18 cellular contexts compared by ENCODE assay signal in genomic region chr12:46364300-46364696, GRCh38. TPM values are rescaled to one million over a fixed set of nuclear protein-coding genes. Genes with fewer than 3 reads are reported as not detected.
DNase-seq lines count a peak whose midpoint lies in the region; ATAC-seq and TF ChIP-seq lines count a peak whose summit lies in the region.
"Had no signal": no experiment of that assay in that cellular context is flagged by ENCODE, and none has a peak within 500 bp of the region (broad histone marks: within the 10 kb centered on the region; RNA-seq: fewer than 3 reads in every experiment).

No MANE protein-coding gene starts in this region.

- no peaks in the 10 kb centered on the region for H3K9me3 Mint-ChIP-seq in activated T-cell treated with anti-CD3 and anti-CD28 coated beads, Interleukin-2, amount 50 U/mL, for 72 hours
- no peaks in the 10 kb centered on the region for H3K9me3 Mint-ChIP-seq in activated T-cell treated with anti-CD3 and anti-CD28 coated beads, Interleukin-2, amount 50 U/mL, for 4 hours
- H3K9me3 Mint-ChIP-seq in WTC11: no peaks in the 10 kb centered on the region
- H3K9me3 Mint-ChIP-seq in activated T-cell treated with anti-CD3 and anti-CD28 coated beads, Interleukin-2, amount 50 U/mL, for 24 hours: no peaks in the 10 kb centered on the region
- H3K9me3 Mint-ChIP-seq: brain had no signal

- no peak overlapping the region for H2AFZ ChIP-seq in smooth muscle cell (ENCODE audit: low read depth)

- CTCF ChIA-PET in WTC11 (lab: Charles Lee): no interaction called here

- POLR2A ChIA-PET in WTC11 (lab: Charles Lee): no interaction called here

- peak overlapping the region; percentile 98 for H3K27ac ChIP-seq in smooth muscle cell (ENCODE audit: low read depth)
- H3K27ac ChIP-seq: HL-60 had no signal

- no peaks in the 10 kb centered on the region for H3K27me3 ChIP-seq in smooth muscle cell (ENCODE audit: low read depth)
- H3K27me3 ChIP-seq: gastroesophageal sphincter had no signal

- H3K4me3 ChIP-seq in fibroblast of pulmonary artery (replicated peaks; ENCODE audit: low read depth, low read length) (peak overlapping the region; percentile 88), smooth muscle cell (no peak overlapping the region)

- peaks cover 96% of the 10 kb centered on the region for H3F3A ChIP-seq in smooth muscle cell (ENCODE audit: low read depth)

- peaks cover 35 to 87% of the 10 kb centered on the region in 2 donors for H3K36me3 Mint-ChIP-seq in activated T-cell treated with anti-CD3 and anti-CD28 coated beads, Interleukin-2, amount 50 U/mL, for 72 hours (ENCODE audit: insufficient read depth in 2 of 2)
- H3K36me3 Mint-ChIP-seq in activated T-cell treated with anti-CD3 and anti-CD28 coated beads, Interleukin-2, amount 50 U/mL, for 4 hours (ENCODE audit: insufficient read depth): peaks cover 70% of the 10 kb centered on the region
- peaks cover 95% of the 10 kb centered on the region for H3K36me3 Mint-ChIP-seq in WTC11
- peaks cover 97% of the 10 kb centered on the region for H3K36me3 Mint-ChIP-seq in activated T-cell treated with anti-CD3 and anti-CD28 coated beads, Interleukin-2, amount 50 U/mL, for 24 hours (ENCODE audit: low read depth)

- TF ChIP-seq CTCF in WTC11 (IDR thresholded peaks at IDR 0.05) (no peak), fibroblast of pulmonary artery (IDR thresholded peaks at IDR 0.05; ENCODE audit: low read length, missing control alignments) (no peak), smooth muscle cell (IDR thresholded peaks at IDR 0.05; ENCODE audit: borderline replicate concordance, insufficient read depth, poor library complexity, severe bottlenecking) (no peak)

- peaks cover 87% of the 10 kb centered on the region for H3K4me1 Mint-ChIP-seq in activated T-cell treated with anti-CD3 and anti-CD28 coated beads, Interleukin-2, amount 50 U/mL, for 72 hours (ENCODE audit: low read depth)
- H3K4me1 Mint-ChIP-seq in activated T-cell treated with anti-CD3 and anti-CD28 coated beads, Interleukin-2, amount 50 U/mL, for 4 hours (ENCODE audit: low read depth): peaks cover 67% of the 10 kb centered on the region
- H3K4me1 Mint-ChIP-seq in WTC11: peaks cover 58% of the 10 kb centered on the region
- H3K4me1 Mint-ChIP-seq in activated T-cell treated with anti-CD3 and anti-CD28 coated beads, Interleukin-2, amount 50 U/mL, for 24 hours (ENCODE audit: low read depth): peaks cover 85% of the 10 kb centered on the region

- ATAC-seq in activated T-cell treated with anti-CD3 and anti-CD28 coated beads, Interleukin-2, amount 50 U/mL, for 72 hours (replicated peaks in 1 of 2): no peak
- ATAC-seq in activated T-cell treated with anti-CD3 and anti-CD28 coated beads, Interleukin-2, amount 50 U/mL, for 4 hours: no peak
- no peak for ATAC-seq in WTC11
- ATAC-seq: gastroesophageal sphincter had no signal

- WGBS in smooth muscle cell (ENCODE audit: low lambda C conversion rate): 95% methylated on average over 3 of the region's 3 CpGs

- H3K9ac ChIP-seq in smooth muscle cell (ENCODE audit: low read depth): no peak overlapping the region

- H3K4me1 ChIP-seq in smooth muscle cell (ENCODE audit: low read depth): peaks cover 41% of the 10 kb centered on the region

- no peaks in the 10 kb centered on the region for H3K9me3 ChIP-seq in smooth muscle cell (replicated peaks; ENCODE audit: low read depth)
- H3K9me3 ChIP-seq: Caco-2, gastroesophageal sphincter had no signal

- H3K36me3 ChIP-seq in smooth muscle cell (ENCODE audit: low read depth): peaks cover 88% of the 10 kb centered on the region

- peaks cover 100% of the 10 kb centered on the region for H4K20me1 ChIP-seq in smooth muscle cell (ENCODE audit: low read depth)

- DNase-seq in activated T-cell treated with anti-CD3 and anti-CD28 coated beads, Interleukin-2, amount 50 U/mL, for 72 hours: no peak
- no peak for DNase-seq in activated T-cell treated with anti-CD3 and anti-CD28 coated beads, Interleukin-2, amount 50 U/mL, for 4 hours
- DNase-seq in WTC11 (ENCODE audit: low spot score) (no peak), fibroblast of pulmonary artery (ENCODE audit: low read depth) (no peak), smooth muscle cell (lab: John Stamatoyannopoulos, UW; ENCODE audit: unreplicated experiment) (no peak), iPS-NIHi7 (ENCODE audit: extremely low spot score) (no peak), hepatic stellate cell (ENCODE audit: low spot score) (no peak)
- no peak for DNase-seq in activated T-cell treated with anti-CD3 and anti-CD28 coated beads, Interleukin-2, amount 50 U/mL, for 24 hours
- DNase-seq: activated CD8-positive, alpha-beta memory T cell treated with anti-CD3 and anti-CD28 coated beads for 24 hours; activated gamma-delta T cell; Caco-2; effector CD8-positive, alpha-beta T cell; GDM1; NCI-H446 treated with DMSO at 0.1 percent for 48 hours; stimulated activated CD4-positive, alpha-beta T cell treated with anti-CD3 and anti-CD28 coated beads, Interleukin-15, amount 100 ng/mL, for 24 hours had no signal

- H3K4me2 ChIP-seq in smooth muscle cell: peak overlapping the region; percentile 90

- H3K79me2 ChIP-seq in smooth muscle cell (ENCODE audit: low read depth): peaks cover 59% of the 10 kb centered on the region

- peak overlapping the region in 1 of 2 donors; percentile 52 for H3K4me3 Mint-ChIP-seq in activated T-cell treated with anti-CD3 and anti-CD28 coated beads, Interleukin-2, amount 50 U/mL, for 72 hours
- H3K4me3 Mint-ChIP-seq in activated T-cell treated with anti-CD3 and anti-CD28 coated beads, Interleukin-2, amount 50 U/mL, for 4 hours: no peak overlapping the region
- no peak overlapping the region for H3K4me3 Mint-ChIP-seq in WTC11
- H3K4me3 Mint-ChIP-seq in activated T-cell treated with anti-CD3 and anti-CD28 coated beads, Interleukin-2, amount 50 U/mL, for 24 hours: no peak overlapping the region

- no peaks in the 10 kb centered on the region for H3K27me3 Mint-ChIP-seq in activated T-cell treated with anti-CD3 and anti-CD28 coated beads, Interleukin-2, amount 50 U/mL, for 72 hours (ENCODE audit: low read depth)
- no peaks in the 10 kb centered on the region for H3K27me3 Mint-ChIP-seq in activated T-cell treated with anti-CD3 and anti-CD28 coated beads, Interleukin-2, amount 50 U/mL, for 4 hours (ENCODE audit: low read depth)
- no peaks in the 10 kb centered on the region for H3K27me3 Mint-ChIP-seq in WTC11 (ENCODE audit: low read depth)
- H3K27me3 Mint-ChIP-seq in activated T-cell treated with anti-CD3 and anti-CD28 coated beads, Interleukin-2, amount 50 U/mL, for 24 hours: no peaks in the 10 kb centered on the region
- H3K27me3 Mint-ChIP-seq: brain had no signal

- H3K27ac Mint-ChIP-seq in activated T-cell treated with anti-CD3 and anti-CD28 coated beads, Interleukin-2, amount 50 U/mL, for 72 hours: peak overlapping the region; percentile 62
- peak overlapping the region; percentile 80; the same call in 1 of the 2 replicates for H3K27ac Mint-ChIP-seq in WTC11
- no peak overlapping the region for H3K27ac Mint-ChIP-seq in activated T-cell treated with anti-CD3 and anti-CD28 coated beads, Interleukin-2, amount 50 U/mL, for 24 hours

TF ChIP-seq in WTC11, 78 proteins besides CTCF, POLR2A, EP300 and RAD21:
- TF ChIP-seq FOXK1 (CRISPR knock-in tag; IDR thresholded peaks at IDR 0.05): no peak
- TF ChIP-seq ZNF263 (CRISPR knock-in tag; IDR thresholded peaks at IDR 0.05; ENCODE audit: low read depth): no peak
- TF ChIP-seq ZNF416 (CRISPR knock-in tag; IDR thresholded peaks at IDR 0.05): no peak
- TF ChIP-seq PREB (CRISPR knock-in tag; IDR thresholded peaks at IDR 0.05; ENCODE audit: borderline replicate concordance): no peak
- no peak for TF ChIP-seq SMAD3 (CRISPR knock-in tag; IDR thresholded peaks at IDR 0.05; ENCODE audit: borderline replicate concordance)
- TF ChIP-seq ESRRA (CRISPR knock-in tag; IDR thresholded peaks at IDR 0.05; ENCODE audit: borderline replicate concordance): no peak
- TF ChIP-seq TP53 (CRISPR knock-in tag; IDR thresholded peaks at IDR 0.05): no peak
- TF ChIP-seq ELF4 (CRISPR knock-in tag; IDR thresholded peaks at IDR 0.05; ENCODE audit: low read depth): no peak
- TF ChIP-seq AR (CRISPR knock-in tag; IDR thresholded peaks at IDR 0.05): no peak
- TF ChIP-seq ZBTB21 (CRISPR knock-in tag; IDR thresholded peaks at IDR 0.05; ENCODE audit: borderline replicate concordance): no peak
TF ChIP-seq in WTC11: peak in this region for 0.

RNA-seq across cellular contexts. Expression of gene SLC38A2, which starts 8.3 kb away (rescaled TPM):
- total RNA-seq in activated T-cell treated with anti-CD3 and anti-CD28 coated beads, Interleukin-2, amount 50 U/mL, for 72 hours: 100 to 1,000 TPM; 481 to 496 TPM
- total RNA-seq in activated T-cell treated with anti-CD3 and anti-CD28 coated beads, Interleukin-2, amount 50 U/mL, for 4 hours: 100 to 1,000 TPM; 164 to 214 (median 175) TPM
- total RNA-seq in WTC11 (2021) (295 to 381 TPM (median 309 TPM) in 3 replicates), smooth muscle cell (1,081 and 1,127 TPM in 2 replicates)
- 201 and 262 TPM in 2 replicates for polyA plus RNA-seq in smooth muscle cell
